8 cellular contexts compared by ENCODE assay signal in the genomic region with DNA sequence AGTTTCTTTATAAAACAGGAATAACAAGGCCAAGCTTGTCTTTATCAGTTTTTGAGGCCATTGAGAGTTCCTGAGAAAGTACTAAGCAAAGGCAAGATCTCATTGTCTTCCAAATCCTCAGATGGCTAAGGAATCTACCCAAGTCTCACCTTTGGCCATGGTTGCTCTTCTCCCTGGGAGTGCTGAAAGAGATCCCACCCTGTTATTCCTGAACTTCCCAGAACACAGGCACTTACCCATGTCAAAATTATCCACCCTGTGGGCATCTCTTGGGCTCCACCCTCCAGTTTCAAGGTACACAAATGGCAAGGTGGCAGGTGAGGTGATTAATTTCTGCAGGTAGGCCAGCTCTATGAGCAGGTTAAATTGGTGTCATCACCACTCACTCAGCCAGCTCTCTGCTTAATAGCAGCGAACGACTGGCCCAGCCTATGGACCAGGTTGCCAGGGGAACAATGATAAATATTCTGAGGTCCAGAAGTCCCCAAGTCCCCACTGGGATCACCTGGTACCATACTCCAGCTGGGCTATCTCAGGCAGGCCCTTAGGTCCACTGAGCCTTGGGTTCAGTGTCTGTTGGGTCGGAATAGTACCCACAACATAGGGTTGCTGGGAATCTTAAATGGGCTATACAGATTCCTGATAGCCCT. TPM values are rescaled to one million over a fixed set of nuclear protein-coding genes. Genes with fewer than 3 reads are reported as not detected.
DNase-seq lines count a peak whose midpoint lies in the region; ATAC-seq and TF ChIP-seq lines count a peak whose summit lies in the region.

No MANE protein-coding gene starts in this region.

- H3K4me1 ChIP-seq in Panc1 (ENCODE audit: control insufficient read depth, insufficient read depth, low read length) (peaks cover 25% of the 10 kb centered on the region), hepatocyte (ENCODE audit: insufficient read depth) (peaks cover 5% of the 10 kb centered on the region), subcutaneous abdominal adipose tissue (ENCODE audit: control insufficient read depth in 5 of 5, insufficient read depth in 5 of 5, low read length in 5 of 5) (peaks cover 0 to 45% (median 31%) of the 10 kb centered on the region in 5 donors)

- peaks cover 27% of the 10 kb centered on the region for H3K4me1 Mint-ChIP-seq in activated CD4-positive, alpha-beta T cell treated with anti-CD3 and anti-CD28 coated beads, Interleukin-2, amount 10 ng/mL, durations not matched to agents 7 days and 5 days

- H3K9me3 Mint-ChIP-seq in activated CD4-positive, alpha-beta T cell treated with anti-CD3 and anti-CD28 coated beads, Interleukin-2, amount 10 ng/mL, durations not matched to agents 7 days and 5 days, result no peaks in the 10 kb centered on the region

- no TSS peak for BruUV-seq in Panc1 (replicated peaks; lab: Mats Ljungman, UMichigan)

- CTCF ChIA-PET in activated CD4-positive, alpha-beta T cell treated with anti-CD3 and anti-CD28 coated beads, Interleukin-2, amount 10 ng/mL, durations not matched to agents 7 days and 5 days (lab: Charles Lee), result interaction anchor here (0.6 to 1.2 kb wide), 4 partner anchors 14 to 138 kb away, joined by 3 to 6 read pairs (median 3); no protein-coding TSS in a partner anchor
- CTCF ChIA-PET in Panc1 (lab: Charles Lee), result interaction anchor here (0.6 kb wide), 1 partner anchor 47 kb away, joined by 4 read pairs; no protein-coding TSS in a partner anchor

- 50% methylated on average over 3 of the region's 3 CpGs for WGBS in hepatocyte (ENCODE audit: low lambda C conversion rate, missing lambda C conversion rate)

- H3K36me3 ChIP-seq in Panc1 (ENCODE audit: control insufficient read depth, insufficient read depth, low read length) (peaks cover 2% of the 10 kb centered on the region; the same call in 1 of the 2 replicates), hepatocyte (replicated peaks; ENCODE audit: insufficient read depth, low read depth) (no peaks in the 10 kb centered on the region), subcutaneous abdominal adipose tissue (ENCODE audit: control insufficient read depth in 5 of 5, insufficient read depth in 5 of 5, low read length in 5 of 5) (no peaks in the 10 kb centered on the region), WERI-Rb-1 (no peaks in the 10 kb centered on the region)

- H3K27ac Mint-ChIP-seq in activated CD4-positive, alpha-beta T cell treated with anti-CD3 and anti-CD28 coated beads, Interleukin-2, amount 10 ng/mL, durations not matched to agents 7 days and 5 days, result peak overlapping the region; percentile 19

- ATAC-seq in Panc1, result no peak

- in situ Hi-C loops in Panc1 (cut with HindIII; ENCODE audit: low pct_unique_long_range_greater_than_20kb, low sequenced_read_pairs), result no loop called here

- H3K27me3 Mint-ChIP-seq in activated CD4-positive, alpha-beta T cell treated with anti-CD3 and anti-CD28 coated beads, Interleukin-2, amount 10 ng/mL, durations not matched to agents 7 days and 5 days, result peaks cover 52% of the 10 kb centered on the region

- H3K4me3 ChIP-seq in Panc1 (ENCODE audit: low read depth in 2 of 2, low read length in 2 of 2), result peak overlapping the region; percentile 74 to 93; a peak in 3 of 4 replicates
- no peak overlapping the region for H3K4me3 ChIP-seq in hepatocyte
- peak overlapping the region in 1 of 5 donors; percentile 68 for H3K4me3 ChIP-seq in subcutaneous abdominal adipose tissue (ENCODE audit: low read depth in 1 of 5, low read length in 5 of 5)
- H3K4me3 ChIP-seq in WERI-Rb-1 (ENCODE audit: low read depth, low read length), result no peak overlapping the region

- H3K9me3 ChIP-seq in Panc1 (ENCODE audit: control insufficient read depth, insufficient read depth, low read depth, low read length) (no peaks in the 10 kb centered on the region), hepatocyte (ENCODE audit: low read depth) (no peaks in the 10 kb centered on the region), subcutaneous abdominal adipose tissue (ENCODE audit: control insufficient read depth in 5 of 5, low read length in 5 of 5) (no peaks in the 10 kb centered on the region), WERI-Rb-1 (ENCODE audit: severe bottlenecking) (no peaks in the 10 kb centered on the region)

- H3K36me3 Mint-ChIP-seq in activated CD4-positive, alpha-beta T cell treated with anti-CD3 and anti-CD28 coated beads, Interleukin-2, amount 10 ng/mL, durations not matched to agents 7 days and 5 days (ENCODE audit: low read depth), result no peaks in the 10 kb centered on the region

- intact Hi-C loops in Panc1 (cut with micrococcal nuclease; ENCODE audit: unreplicated experiment), result loop anchor here (5.0 kb wide), 2 partner anchors 67 to 118 kb away; no protein-coding TSS in a partner anchor

- no peak for DNase-seq in activated CD4-positive, alpha-beta T cell treated with anti-CD3 and anti-CD28 coated beads, Interleukin-2, amount 10 ng/mL, durations not matched to agents 7 days and 5 days
- DNase-seq in activated CD4-positive, alpha-beta T cell treated with anti-CD3 and anti-CD28 coated beads for 1 hour, result no peak
- DNase-seq in Panc1 (ENCODE audit: low read depth, low spot score) (no peak), hepatocyte (ENCODE audit: low spot score) (no peak), islet precursor cell (no peak), WERI-Rb-1 (no peak), nucleus accumbens (lab: John Stamatoyannopoulos, UW) (no peak)

- H3K27ac ChIP-seq in Panc1 (ENCODE audit: low read length) (peak overlapping the region; percentile 90), hepatocyte (no peak overlapping the region), subcutaneous abdominal adipose tissue (ENCODE audit: low read depth, low read length) (peak overlapping the region; percentile 93), WERI-Rb-1 (no peak overlapping the region)

- H3K9ac ChIP-seq in subcutaneous abdominal adipose tissue (ENCODE audit: low read length in 5 of 5), result no peak overlapping the region

- peak overlapping the region; percentile 77 for H3K4me2 ChIP-seq in hepatocyte

- H3K79me2 ChIP-seq in hepatocyte, result peaks cover 18% of the 10 kb centered on the region

- H3K9me2 ChIP-seq in hepatocyte (replicated peaks; ENCODE audit: insufficient read depth), result no peaks in the 10 kb centered on the region

- POLR2A ChIA-PET in activated CD4-positive, alpha-beta T cell treated with anti-CD3 and anti-CD28 coated beads, Interleukin-2, amount 10 ng/mL, durations not matched to agents 7 days and 5 days (lab: Charles Lee), result no interaction called here
- POLR2A ChIA-PET in Panc1 (lab: Charles Lee), result interaction anchor here (0.6 to 0.9 kb wide), 2 partner anchors 130 to 377 kb away, joined by 4 to 5 read pairs; no protein-coding TSS in a partner anchor

- TF ChIP-seq CTCF in Panc1 (IDR thresholded peaks at IDR 0.05) (no peak), hepatocyte (IDR thresholded peaks at IDR 0.05; ENCODE audit: poor library complexity) (no peak), WERI-Rb-1 (IDR thresholded peaks at IDR 0.05; ENCODE audit: low read depth, low read length) (no peak)

- H2AFZ ChIP-seq in hepatocyte, result no peak overlapping the region

- H4K20me1 ChIP-seq in hepatocyte (ENCODE audit: insufficient read depth, poor library complexity, severe bottlenecking), result peaks cover 8% of the 10 kb centered on the region

- peak overlapping the region; percentile 56 for H3K4me3 Mint-ChIP-seq in activated CD4-positive, alpha-beta T cell treated with anti-CD3 and anti-CD28 coated beads, Interleukin-2, amount 10 ng/mL, durations not matched to agents 7 days and 5 days

- H3K27me3 ChIP-seq in Panc1 (ENCODE audit: control insufficient read depth, insufficient read depth, low read length), result no peaks in the 10 kb centered on the region
- H3K27me3 ChIP-seq in hepatocyte, result no peaks in the 10 kb centered on the region
- no peaks in the 10 kb centered on the region for H3K27me3 ChIP-seq in subcutaneous abdominal adipose tissue (ENCODE audit: control insufficient read depth in 5 of 5, insufficient read depth in 4 of 5, low read length in 5 of 5)
- peaks cover 10% of the 10 kb centered on the region for H3K27me3 ChIP-seq in WERI-Rb-1 (ENCODE audit: insufficient read depth, low read depth, severe bottlenecking)

RNA-seq across cellular contexts. Expression of gene SPRED2, which starts 2.3 kb away (rescaled TPM):
- 1 to 10 TPM; 6.2 to 8.1 TPM for total RNA-seq in activated CD4-positive, alpha-beta T cell treated with anti-CD3 and anti-CD28 coated beads, Interleukin-2, amount 10 ng/mL, durations not matched to agents 7 days and 5 days
- total RNA-seq in Panc1 (2021; ENCODE audit: unreplicated experiment), result 60.1 TPM
- polyA plus RNA-seq in Panc1 (2012; ENCODE audit: insufficient read length), result 61.0 TPM
- 11.8 and 14.1 TPM in 2 replicates for total RNA-seq in hepatocyte
- 12.7 and 17.7 TPM in 2 replicates for polyA plus RNA-seq in hepatocyte

Comparison
In these comparisons a context has a peak if more than half of its experiments do, and no peak if none do; other contexts are left out.
1. H3K27ac ChIP-seq: peak in Panc1 (single experiment) and subcutaneous abdominal adipose tissue (single experiment); none in hepatocyte (single experiment) and WERI-Rb-1 (single experiment).
2. H3K4me3 ChIP-seq: peak in Panc1 (2 of 2); none in hepatocyte (single experiment) and WERI-Rb-1 (single experiment).